In genomic region chr2:36545871-36546416, GRCh38 we compare ENCODE assay signal across 24 cellular contexts. TPM values are rescaled to one million over a fixed set of nuclear protein-coding genes. Genes with fewer than 3 reads are reported as not detected.
DNase-seq lines count a peak whose midpoint lies in the region; ATAC-seq and TF ChIP-seq lines count a peak whose summit lies in the region.
"Had no signal": no experiment of that assay in that cellular context is flagged by ENCODE, and none has a peak within 500 bp of the region (broad histone marks: within the 10 kb centered on the region; RNA-seq: fewer than 3 reads in every experiment).

No MANE protein-coding gene starts in this region.

- no peaks in the 10 kb centered on the region for H3K9me3 Mint-ChIP-seq in chondrocyte (ENCODE audit: low read depth)
- H3K9me3 Mint-ChIP-seq: activated naive CD8-positive, alpha-beta T cell treated with anti-CD3 and anti-CD28 coated beads, Interleukin-2, amount 50 U/mL, for 24 hours; naive B cell had no signal

- H3K36me3 ChIP-seq in OCI-LY3 (replicated peaks; ENCODE audit: low read depth, low read length) (peaks cover 11% of the 10 kb centered on the region), skeletal muscle satellite cell (ENCODE audit: insufficient read depth, low read length) (peaks cover 94% of the 10 kb centered on the region)
- H3K36me3 ChIP-seq: BE2C had no signal

- no peak overlapping the region for H3K4me3 ChIP-seq in OCI-LY3 (ENCODE audit: low read length)
- no peak overlapping the region for H3K4me3 ChIP-seq in skeletal muscle satellite cell (ENCODE audit: low read length)
- H3K4me3 ChIP-seq: SJSA1, testis had no signal

- H3K27ac ChIP-seq in OCI-LY3 (ENCODE audit: low read length): no peak overlapping the region
- H3K27ac ChIP-seq: SJSA1, testis, WERI-Rb-1 had no signal

- no peaks in the 10 kb centered on the region for H3K27me3 Mint-ChIP-seq in chondrocyte (ENCODE audit: low read depth)
- H3K27me3 Mint-ChIP-seq: activated naive CD8-positive, alpha-beta T cell treated with anti-CD3 and anti-CD28 coated beads, Interleukin-2, amount 50 U/mL, for 24 hours; naive B cell had no signal

- no peak overlapping the region for H3K27ac Mint-ChIP-seq in chondrocyte (ENCODE audit: unreplicated experiment)
- H3K27ac Mint-ChIP-seq: activated naive CD8-positive, alpha-beta T cell treated with anti-CD3 and anti-CD28 coated beads, Interleukin-2, amount 50 U/mL, for 24 hours; naive B cell had no signal

- DNase-seq in ELR (ENCODE audit: low read depth) (peak; percentile 33), chondrocyte (ENCODE audit: low spot score) (no peak), NCI-H2227 (lab: John Stamatoyannopoulos, UW; ENCODE audit: unreplicated experiment) (no peak), GM13976 (ENCODE audit: low spot score) (no peak)
- DNase-seq: activated CD4-positive, alpha-beta T cell treated with anti-CD3 and anti-CD28 coated beads, Interleukin-2, amount 50 U/mL, for 4 hours; activated CD8-positive, alpha-beta memory T cell treated with anti-CD3 and anti-CD28 coated beads, Interleukin-2, amount 50 U/mL, for 48 hours; activated effector memory CD4-positive, alpha-beta T cell treated with Interleukin-2 at 50 U/mL for 16 hours; activated naive CD8-positive, alpha-beta T cell treated with anti-CD3 and anti-CD28 coated beads, Interleukin-2, amount 50 U/mL, for 24 hours; BE2C; DMS79 treated with DMSO at 0.1 percent for 48 hours; mesenchymal stem cell; naive B cell; NCI-H1417; NCI-H524 treated with DMSO at 0.1 percent for 48 hours; OCI-M1; right cardiac atrium; stimulated activated CD4-positive, alpha-beta T cell treated with anti-CD3 and anti-CD28 coated beads, Interleukin-15, amount 100 ng/mL, for 24 hours; T-helper 2 cell; testis; WERI-Rb-1 had no signal

- no peaks in the 10 kb centered on the region for H4K20me1 ChIP-seq in OCI-LY3 (ENCODE audit: insufficient read depth, low read length)

- ATAC-seq in GM19467 (IDR thresholded peaks at IDR 0.05; ENCODE audit: unreplicated experiment): no peak
- ATAC-seq: activated naive CD8-positive, alpha-beta T cell treated with anti-CD3 and anti-CD28 coated beads, Interleukin-2, amount 50 U/mL, for 24 hours; right cardiac atrium had no signal

- H3K9me3 ChIP-seq in OCI-LY3 (ENCODE audit: insufficient read depth, low read length) (no peaks in the 10 kb centered on the region), skeletal muscle satellite cell (replicated peaks; ENCODE audit: low read length) (no peaks in the 10 kb centered on the region)
- H3K9me3 ChIP-seq: BE2C, SJSA1, testis had no signal

- peaks cover 21% of the 10 kb centered on the region for H3K4me1 Mint-ChIP-seq in chondrocyte (ENCODE audit: low read depth)
- H3K4me1 Mint-ChIP-seq: naive B cell had no signal

- H3K27me3 ChIP-seq in OCI-LY3 (ENCODE audit: low read depth, low read length): no peaks in the 10 kb centered on the region
- H3K27me3 ChIP-seq in skeletal muscle satellite cell (ENCODE audit: control insufficient read depth, insufficient read depth, low read length): no peaks in the 10 kb centered on the region
- H3K27me3 ChIP-seq: BE2C, SJSA1, testis had no signal

- H3K4me2 ChIP-seq in OCI-LY3 (ENCODE audit: low read length): no peak overlapping the region
- H3K4me2 ChIP-seq in skeletal muscle satellite cell (ENCODE audit: low read length): no peak overlapping the region

- H3K36me3 Mint-ChIP-seq in chondrocyte (ENCODE audit: low read depth): peaks cover 40% of the 10 kb centered on the region

- H3K9ac ChIP-seq in OCI-LY3 (ENCODE audit: low read length) (no peak overlapping the region), skeletal muscle satellite cell (ENCODE audit: low read depth, low read length) (peak overlapping the region; percentile 11)

- no peaks in the 10 kb centered on the region for H3K79me2 ChIP-seq in OCI-LY3 (ENCODE audit: low read length)

- no peak overlapping the region for H3K4me3 Mint-ChIP-seq in chondrocyte (ENCODE audit: unreplicated experiment)
- H3K4me3 Mint-ChIP-seq: activated naive CD8-positive, alpha-beta T cell treated with anti-CD3 and anti-CD28 coated beads, Interleukin-2, amount 50 U/mL, for 24 hours; naive B cell had no signal

- peak; percentile 25 for TF ChIP-seq CTCF in OCI-LY3 (IDR thresholded peaks at IDR 0.05; ENCODE audit: low read depth, low read length)
- peak; percentile 70 for TF ChIP-seq CTCF in chondrocyte (IDR thresholded peaks at IDR 0.05)
- no peak for TF ChIP-seq CTCF in GM13976 (IDR thresholded peaks at IDR 0.05; ENCODE audit: borderline replicate concordance, control extremely low read depth, extremely low read depth, insufficient read depth, missing control alignments)

- in situ Hi-C loops in GM13976 (cut with MboI; ENCODE audit: low sequenced_read_pairs, unreplicated experiment): no loop called here

- no peak overlapping the region for H2AFZ ChIP-seq in OCI-LY3 (ENCODE audit: low read depth, low read length)

- H3K4me1 ChIP-seq in OCI-LY3 (ENCODE audit: low read length) (no peaks in the 10 kb centered on the region), skeletal muscle satellite cell (ENCODE audit: control insufficient read depth, insufficient read depth, low read length) (peaks cover 40% of the 10 kb centered on the region)
- H3K4me1 ChIP-seq: BE2C, testis had no signal

RNA-seq across cellular contexts. Expression of gene FEZ2, which starts 52.0 kb away (rescaled TPM):
- 46.8 to 49.8 TPM (median 47.0 TPM) in 3 replicates for total RNA-seq in chondrocyte
- total RNA-seq in skeletal muscle satellite cell (2012; rRNA removed): 58.1 and 63.3 TPM in 2 replicates
